13 cellular contexts compared by ENCODE assay signal in the genomic region with DNA sequence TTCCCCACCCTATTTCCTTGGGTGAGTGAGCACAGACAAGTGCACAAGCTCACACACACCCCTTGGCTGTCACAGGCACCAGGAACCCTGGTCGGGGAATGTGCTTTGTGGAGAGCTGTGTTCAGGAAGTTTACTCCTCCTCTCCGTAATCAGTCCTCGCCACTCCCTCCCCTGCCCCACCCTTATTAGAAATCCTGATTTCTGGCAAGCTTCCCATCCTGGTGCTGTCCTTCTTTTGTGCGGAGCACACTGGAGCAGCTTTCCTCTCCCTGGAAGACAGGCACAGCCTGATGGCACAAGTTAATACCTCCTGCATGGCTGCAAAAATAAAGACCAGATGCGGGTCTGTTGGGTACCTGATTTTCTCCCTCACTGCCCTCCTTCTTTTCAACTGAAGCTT. TPM values are rescaled to one million over a fixed set of nuclear protein-coding genes. Genes with fewer than 3 reads are reported as not detected.
DNase-seq lines count a peak whose midpoint lies in the region; ATAC-seq and TF ChIP-seq lines count a peak whose summit lies in the region.
"Had no signal": no experiment of that assay in that cellular context is flagged by ENCODE, and none has a peak within 500 bp of the region (broad histone marks: within the 10 kb centered on the region; RNA-seq: fewer than 3 reads in every experiment).

No MANE protein-coding gene starts in this region.

- no peaks in the 10 kb centered on the region for H3K9me2 ChIP-seq in hepatocyte (replicated peaks; ENCODE audit: insufficient read depth)

- TF ChIP-seq CTCF in heart left ventricle (IDR thresholded peaks at IDR 0.05) (no peak), left ventricle myocardium inferior (IDR thresholded peaks at IDR 0.05; ENCODE audit: borderline replicate concordance) (no peak), VCaP (conservative IDR thresholded peaks at IDR 0.05) (no peak), hepatocyte (IDR thresholded peaks at IDR 0.05; ENCODE audit: poor library complexity) (no peak), stomach (IDR thresholded peaks at IDR 0.05) (no peak)

- H3K4me2 ChIP-seq in hepatocyte, result no peak overlapping the region

- no peak for DNase-seq in heart left ventricle
- no peak for DNase-seq in left ventricle myocardium inferior
- DNase-seq in hepatocyte (ENCODE audit: low spot score), result peak; percentile 59
- DNase-seq in stomach, result peak; percentile 75
- no peak for DNase-seq in RPMI8226
- DNase-seq: activated CD8-positive, alpha-beta memory T cell treated with anti-CD3 and anti-CD28 coated beads, Interleukin-2, amount 10 ng/mL, durations not matched to agents 7 days and 5 days; DND-41; effector memory CD8-positive, alpha-beta T cell; NCI-H1417 treated with DMSO at 0.1 percent for 48 hours had no signal

- H3K9me3 ChIP-seq in heart left ventricle (peaks cover 0 to 14% (median 0%) of the 10 kb centered on the region in 12 donors), left ventricle myocardium inferior (replicated peaks) (peaks cover 4% of the 10 kb centered on the region), hepatocyte (ENCODE audit: low read depth) (no peaks in the 10 kb centered on the region), stomach (peaks cover 0 to 15% (median 5%) of the 10 kb centered on the region in 4 donors)

- peaks cover 6% of the 10 kb centered on the region for H3K79me2 ChIP-seq in hepatocyte

- H2AFZ ChIP-seq in hepatocyte, result no peak overlapping the region

- H3K4me3 ChIP-seq in heart left ventricle (no peak overlapping the region), left ventricle myocardium inferior (no peak overlapping the region), hepatocyte (no peak overlapping the region), stomach (no peak overlapping the region)
- H3K4me3 ChIP-seq: upper lobe of left lung had no signal

- ATAC-seq in heart left ventricle (peak in 3 of 4 donors; percentile 41 to 72 (median 64)), HG03108 (IDR thresholded peaks at IDR 0.05; ENCODE audit: unreplicated experiment) (no peak)
- ATAC-seq in activated CD4-positive, CD25-positive, alpha-beta regulatory T cell treated with anti-CD3 and anti-CD28 coated beads, Interleukin-2, amount 50 U/mL, for 24 hours, result no peak
- ATAC-seq: activated CD8-positive, alpha-beta memory T cell treated with anti-CD3 and anti-CD28 coated beads, Interleukin-2, amount 10 ng/mL, durations not matched to agents 7 days and 5 days; effector memory CD8-positive, alpha-beta T cell had no signal

- H3K4me1 ChIP-seq in heart left ventricle (peaks cover 0 to 5% (median 0%) of the 10 kb centered on the region in 12 donors), left ventricle myocardium inferior (peaks cover 7% of the 10 kb centered on the region), hepatocyte (ENCODE audit: insufficient read depth) (peaks cover 8% of the 10 kb centered on the region), stomach (peaks cover 6 to 19% (median 12%) of the 10 kb centered on the region in 4 donors)

- no peak overlapping the region for H3K27ac ChIP-seq in heart left ventricle
- H3K27ac ChIP-seq in left ventricle myocardium inferior (replicated peaks), result no peak overlapping the region
- H3K27ac ChIP-seq in VCaP, result peak overlapping the region; percentile 53
- H3K27ac ChIP-seq in hepatocyte, result peak overlapping the region; percentile 66
- peak overlapping the region in 3 of 5 donors; percentile 22 to 69 (median 30) for H3K27ac ChIP-seq in stomach
- H3K27ac ChIP-seq: upper lobe of left lung had no signal

- TF ChIP-seq POLR2A in heart left ventricle (IDR thresholded peaks at IDR 0.05), result no peak
- TF ChIP-seq POLR2A in stomach (IDR thresholded peaks at IDR 0.05), result no peak

- H4K20me1 ChIP-seq in hepatocyte (ENCODE audit: insufficient read depth, poor library complexity, severe bottlenecking), result no peaks in the 10 kb centered on the region

- H3K36me3 ChIP-seq in heart left ventricle (no peaks in the 10 kb centered on the region), left ventricle myocardium inferior (no peaks in the 10 kb centered on the region), hepatocyte (replicated peaks; ENCODE audit: insufficient read depth, low read depth) (no peaks in the 10 kb centered on the region), stomach (peaks cover 0 to 20% (median 13%) of the 10 kb centered on the region in 4 donors)

- intact Hi-C loops in heart left ventricle (cut with DNase I), result no loop called here
- intact Hi-C loops in left ventricle myocardium inferior (cut with micrococcal nuclease), result no loop called here
- intact Hi-C loops in stomach (cut with DNase I; ENCODE audit: low total_unique reads), result no loop called here

- 39 to 63% (median 49%) methylated on average over 5 of the region's 5 CpGs for WGBS in heart left ventricle, 4 donors
- 59% methylated on average over 5 of the region's 5 CpGs for WGBS in hepatocyte (ENCODE audit: low lambda C conversion rate, missing lambda C conversion rate)
- WGBS in stomach, 5 donors, result 34 to 50% (median 47%) methylated on average over 5 of the region's 5 CpGs

- H3K27me3 ChIP-seq in heart left ventricle, result no peaks in the 10 kb centered on the region
- H3K27me3 ChIP-seq in left ventricle myocardium inferior (ENCODE audit: low read depth), result no peaks in the 10 kb centered on the region
- H3K27me3 ChIP-seq in hepatocyte, result no peaks in the 10 kb centered on the region
- H3K27me3 ChIP-seq in stomach, result no peaks in the 10 kb centered on the region
- H3K27me3 ChIP-seq: upper lobe of left lung had no signal

- TF ChIP-seq EP300 in stomach (IDR thresholded peaks at IDR 0.05), result no peak

RNA-seq across cellular contexts. Expression of a gene that starts 55.2 kb away (rescaled TPM):
- total RNA-seq in heart left ventricle (1 to 10 TPM; 2.7 to 6.8 (median 4.0) TPM), left ventricle myocardium inferior (4.4 TPM), hepatocyte (15.1 TPM in 2 replicates), stomach (10 to 100 TPM in 2 of 5 donors, under 1 TPM in 2, not detected in 1; 0.45 to 61.8 (median 15.9) TPM)
- polyA plus RNA-seq in heart left ventricle (1 to 10 TPM in 1 of 2 donors, under 1 TPM in 1; 0.89 to 2.2 TPM), hepatocyte (3.5 and 3.9 TPM in 2 replicates), stomach (1 to 10 TPM in 2 of 3 donors, under 1 TPM in 1; 0.46 to 3.5 (median 1.1) TPM)
- total RNA-seq: activated CD8-positive, alpha-beta memory T cell treated with anti-CD3 and anti-CD28 coated beads, Interleukin-2, amount 10 ng/mL, durations not matched to agents 7 days and 5 days had no signal

Comparison
In these comparisons a context has a peak if more than half of its experiments do, and no peak if none do; other contexts are left out.
1. ATAC-seq: peak in heart left ventricle (3 of 4); none in HG03108 (single experiment) and activated CD4-positive, CD25-positive, alpha-beta regulatory T cell treated with anti-CD3 and anti-CD28 coated beads, Interleukin-2, amount 50 U/mL, for 24 hours (0 of 2).
2. DNase-seq: peak in hepatocyte (single experiment) and stomach (single experiment); none in heart left ventricle (0 of 5), left ventricle myocardium inferior (single experiment) and RPMI8226 (single experiment).
3. H3K27ac ChIP-seq: peak in VCaP (single experiment), hepatocyte (single experiment) and stomach (3 of 5); none in heart left ventricle (0 of 12) and left ventricle myocardium inferior (single experiment).